10 cellular contexts compared by ENCODE assay signal in the genomic region with DNA sequence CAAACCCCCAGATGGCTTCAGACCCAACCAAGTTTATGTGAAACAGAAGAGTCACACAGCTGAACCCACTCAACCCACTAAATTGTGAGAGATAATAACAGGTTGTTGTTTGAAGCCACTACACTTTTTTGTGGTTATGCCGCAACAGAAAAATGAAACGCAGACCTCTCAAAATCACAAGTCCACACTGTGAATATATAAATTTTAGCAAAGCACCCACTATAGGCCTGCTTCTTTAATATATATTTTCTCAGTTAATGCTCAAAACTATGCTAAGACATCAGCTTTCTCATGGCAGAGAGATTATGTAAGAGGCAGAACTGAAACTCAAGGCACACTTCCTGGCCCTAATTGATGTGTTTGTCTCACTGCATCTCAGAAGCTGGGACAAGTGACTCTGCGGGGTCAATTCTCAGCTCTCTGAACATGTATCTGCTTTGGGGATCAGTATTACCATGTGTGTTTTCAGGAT.
DNase-seq lines count a peak whose midpoint lies in the region; ATAC-seq and TF ChIP-seq lines count a peak whose summit lies in the region.
"Had no signal": no experiment of that assay in that cellular context is flagged by ENCODE, and none has a peak within 500 bp of the region (broad histone marks: within the 10 kb centered on the region; RNA-seq: fewer than 3 reads in every experiment).

No MANE protein-coding gene starts in this region.

- no peaks in the 10 kb centered on the region for H3K9me3 ChIP-seq in DOHH2 (ENCODE audit: control insufficient read depth, insufficient read depth, low read length)

- no peak overlapping the region for H3K27ac ChIP-seq in DOHH2 (ENCODE audit: low read depth, low read length)

- H3K36me3 Mint-ChIP-seq in activated naive CD8-positive, alpha-beta T cell, result no peaks in the 10 kb centered on the region
- H3K36me3 Mint-ChIP-seq in nephron progenitor cell (ENCODE audit: low read depth), result no peaks in the 10 kb centered on the region

- ATAC-seq in GM19452 (IDR thresholded peaks at IDR 0.05; ENCODE audit: unreplicated experiment), result peak; percentile 51
- ATAC-seq in HG03196 (IDR thresholded peaks at IDR 0.05; ENCODE audit: unreplicated experiment), result peak; percentile 39
- ATAC-seq in HG02840 (IDR thresholded peaks at IDR 0.05; ENCODE audit: low FRiP score, unreplicated experiment), result no peak

- H3K9me2 ChIP-seq in DOHH2 (replicated peaks; ENCODE audit: control insufficient read depth, low read length), result no peaks in the 10 kb centered on the region

- no peak overlapping the region for H3K4me3 ChIP-seq in DOHH2 (ENCODE audit: low read length)
- H3K4me3 ChIP-seq: skin epidermis had no signal

- peaks cover 75% of the 10 kb centered on the region for H3K4me1 Mint-ChIP-seq in activated naive CD8-positive, alpha-beta T cell (ENCODE audit: low read depth)
- H3K4me1 Mint-ChIP-seq in nephron progenitor cell, result peaks cover 18% of the 10 kb centered on the region

- peak overlapping the region; percentile 68 for H3K27ac Mint-ChIP-seq in activated naive CD8-positive, alpha-beta T cell
- H3K27ac Mint-ChIP-seq in nephron progenitor cell, result no peak overlapping the region

- CTCF ChIA-PET in HEK293T (lab: Yijun Ruan, JAX), result interaction anchor here (0.9 kb wide), 1 partner anchor 28 kb away, joined by 6 read pairs; a partner anchor contains a TSS

- TF ChIP-seq CTCF in DOHH2 (IDR thresholded peaks at IDR 0.05; ENCODE audit: low read depth, low read length, poor library complexity, severe bottlenecking) (no peak), nephron progenitor cell (IDR thresholded peaks at IDR 0.05) (no peak)

- no peaks in the 10 kb centered on the region for H4K20me1 ChIP-seq in DOHH2 (ENCODE audit: control insufficient read depth, insufficient read depth, low read depth, low read length)

- H3K36me3 ChIP-seq in DOHH2 (ENCODE audit: control insufficient read depth, low read length), result peaks cover 3% of the 10 kb centered on the region; the same call in 1 of the 2 replicates

- H3K79me2 ChIP-seq in DOHH2 (ENCODE audit: control insufficient read depth, low read length), result no peaks in the 10 kb centered on the region

- H3K27me3 ChIP-seq in DOHH2 (ENCODE audit: control insufficient read depth, low read length), result peaks cover 9% of the 10 kb centered on the region; the same call in 1 of the 2 replicates

- H3K9me3 Mint-ChIP-seq in activated naive CD8-positive, alpha-beta T cell (ENCODE audit: low read depth), result no peaks in the 10 kb centered on the region
- H3K9me3 Mint-ChIP-seq in nephron progenitor cell, result no peaks in the 10 kb centered on the region

- peaks cover 42% of the 10 kb centered on the region for H3K4me1 ChIP-seq in DOHH2 (ENCODE audit: control insufficient read depth, low read length)

- peak overlapping the region; percentile 59 for H3K4me3 Mint-ChIP-seq in activated naive CD8-positive, alpha-beta T cell
- H3K4me3 Mint-ChIP-seq in nephron progenitor cell, result no peak overlapping the region

- POLR2A ChIA-PET in HEK293T (lab: Yijun Ruan, JAX), result no interaction called here

- H3F3A ChIP-seq in DOHH2 (ENCODE audit: control insufficient read depth, insufficient read depth), result no peaks in the 10 kb centered on the region

- H3K4me2 ChIP-seq in DOHH2 (ENCODE audit: low read length), result peak overlapping the region; percentile 19

- DNase-seq in nephron progenitor cell (no peak), HEK293T (ENCODE audit: extremely low spot score) (no peak), UCSD-AML1 (lab: John Stamatoyannopoulos, UW; ENCODE audit: unreplicated experiment) (no peak)
- DNase-seq: NCI-H510A had no signal

- no peaks in the 10 kb centered on the region for H3K27me3 Mint-ChIP-seq in activated naive CD8-positive, alpha-beta T cell
- peaks cover 12% of the 10 kb centered on the region for H3K27me3 Mint-ChIP-seq in nephron progenitor cell (ENCODE audit: low read depth, poor library complexity)

TF ChIP-seq in HEK293T, 16 proteins besides CTCF, POLR2A, EP300 and RAD21:
- TF ChIP-seq BHLHE40 (IDR thresholded peaks at IDR 0.05; ENCODE audit: borderline replicate concordance) (no peak), ZNF384 (IDR thresholded peaks at IDR 0.05) (no peak), HDGF (IDR thresholded peaks at IDR 0.05; ENCODE audit: borderline replicate concordance) (no peak), FOXM1 (IDR thresholded peaks at IDR 0.05; ENCODE audit: borderline replicate concordance) (no peak), ELF4 (IDR thresholded peaks at IDR 0.05) (no peak), FOXA1 (IDR thresholded peaks at IDR 0.05) (no peak), CTBP1 (IDR thresholded peaks at IDR 0.05; ENCODE audit: borderline replicate concordance) (no peak), SUZ12 (IDR thresholded peaks at IDR 0.05) (no peak), SP1 (IDR thresholded peaks at IDR 0.05) (no peak), LEF1 (IDR thresholded peaks at IDR 0.05; ENCODE audit: borderline replicate concordance) (no peak), ARNT (IDR thresholded peaks at IDR 0.05) (no peak), FOXK2 (IDR thresholded peaks at IDR 0.05) (no peak), NFRKB (IDR thresholded peaks at IDR 0.05) (no peak), L3MBTL2 (conservative IDR thresholded peaks at IDR 0.05) (no peak)
- TF ChIP-seq, protein P1, sequence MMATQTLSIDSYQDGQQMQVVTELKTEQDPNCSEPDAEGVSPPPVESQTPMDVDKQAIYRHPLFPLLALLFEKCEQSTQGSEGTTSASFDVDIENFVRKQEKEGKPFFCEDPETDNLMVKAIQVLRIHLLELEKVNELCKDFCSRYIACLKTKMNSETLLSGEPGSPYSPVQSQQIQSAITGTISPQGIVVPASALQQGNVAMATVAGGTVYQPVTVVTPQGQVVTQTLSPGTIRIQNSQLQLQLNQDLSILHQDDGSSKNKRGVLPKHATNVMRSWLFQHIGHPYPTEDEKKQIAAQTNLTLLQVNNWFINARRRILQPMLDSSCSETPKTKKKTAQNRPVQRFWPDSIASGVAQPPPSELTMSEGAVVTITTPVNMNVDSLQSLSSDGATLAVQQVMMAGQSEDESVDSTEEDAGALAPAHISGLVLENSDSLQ (IDR thresholded peaks at IDR 0.05), result no peak
